In genomic region chr6:110331383-110331782, GRCh38 we compare ENCODE assay signal across 17 cellular contexts. TPM values are rescaled to one million over a fixed set of nuclear protein-coding genes. Genes with fewer than 3 reads are reported as not detected.
"Had no signal": no experiment of that assay in that cellular context is flagged by ENCODE, and none has a peak within 500 bp of the region (broad histone marks: within the 10 kb centered on the region; RNA-seq: fewer than 3 reads in every experiment).

No MANE protein-coding gene starts in this region.

- H3K27ac ChIP-seq: adrenal gland, brain microvascular endothelial cell had no signal

- DNase-seq: activated CD4-positive, alpha-beta T cell treated with anti-CD3 and anti-CD28 coated beads for 48 hours; activated naive CD4-positive, alpha-beta T cell treated with anti-CD3 and anti-CD28 coated beads, Interleukin-2, amount 10 ng/mL, durations not matched to agents 7 days and 5 days; adrenal gland; brain microvascular endothelial cell; cerebellar nuclear complex; erythroblast; mucosa of descending colon; natural killer cell; stimulated activated CD4-positive, alpha-beta T cell treated with anti-CD3 and anti-CD28 coated beads, Interleukin-15, amount 100 ng/mL, for 24 hours; stimulated activated CD4-positive, alpha-beta T cell treated with anti-CD3 and anti-CD28 coated beads, Interleukin-4, amount 100 ng/mL, for 24 hours; stimulated activated naive CD8-positive, alpha-beta T cell treated with anti-CD3 and anti-CD28 coated beads, Interleukin-15, amount 100 ng/mL, for 72 hours; T-cell had no signal

- H3K36me3 ChIP-seq: adrenal gland, brain microvascular endothelial cell, SJSA1 had no signal

- H3K4me3 Mint-ChIP-seq: activated naive CD4-positive, alpha-beta T cell treated with anti-CD3 and anti-CD28 coated beads, Interleukin-2, amount 10 ng/mL, durations not matched to agents 7 days and 5 days; dendritic cell treated with granulocyte-macrophage colony-stimulating factor and Interleukin-4, amounts not matched to agents 40 ng/mL and 50 ng/mL, for 4 days; natural killer cell; stimulated activated naive CD8-positive, alpha-beta T cell treated with anti-CD3 and anti-CD28 coated beads, Interleukin-15, amount 100 ng/mL, for 72 hours; T-cell had no signal

- H3K36me3 Mint-ChIP-seq: activated naive CD4-positive, alpha-beta T cell treated with anti-CD3 and anti-CD28 coated beads, Interleukin-2, amount 10 ng/mL, durations not matched to agents 7 days and 5 days; natural killer cell; T-cell had no signal

- H3K27me3 Mint-ChIP-seq: dendritic cell treated with granulocyte-macrophage colony-stimulating factor and Interleukin-4, amounts not matched to agents 40 ng/mL and 50 ng/mL, for 4 days; stimulated activated naive CD8-positive, alpha-beta T cell treated with anti-CD3 and anti-CD28 coated beads, Interleukin-15, amount 100 ng/mL, for 72 hours had no signal

- ATAC-seq: mucosa of descending colon, natural killer cell, T-cell had no signal

- H3K4me1 Mint-ChIP-seq: activated naive CD4-positive, alpha-beta T cell treated with anti-CD3 and anti-CD28 coated beads, Interleukin-2, amount 10 ng/mL, durations not matched to agents 7 days and 5 days had no signal

- H3K4me3 ChIP-seq: adrenal gland, mucosa of descending colon, SJSA1 had no signal

- H3K9me3 Mint-ChIP-seq: activated naive CD4-positive, alpha-beta T cell treated with anti-CD3 and anti-CD28 coated beads, Interleukin-2, amount 10 ng/mL, durations not matched to agents 7 days and 5 days; activated T-helper 2 cell treated with anti-CD3 and anti-CD28 coated beads, Interferon-gamma antibody, Interleukin-2, Interleukin-4, amounts not matched to agents 10 μg/mL and 5 μg/mL and 100 μg/mL, durations not matched to agents 14 hours and 24 hours and 36 hours; dendritic cell treated with granulocyte-macrophage colony-stimulating factor and Interleukin-4, amounts not matched to agents 40 ng/mL and 50 ng/mL, for 4 days; natural killer cell; stimulated activated naive CD8-positive, alpha-beta T cell treated with anti-CD3 and anti-CD28 coated beads, Interleukin-15, amount 100 ng/mL, for 72 hours; T-cell had no signal

- H3K9me3 ChIP-seq: adrenal gland, mucosa of descending colon, SJSA1 had no signal

- H3K27ac Mint-ChIP-seq: activated naive CD4-positive, alpha-beta T cell treated with anti-CD3 and anti-CD28 coated beads, Interleukin-2, amount 10 ng/mL, durations not matched to agents 7 days and 5 days; activated T-helper 2 cell treated with anti-CD3 and anti-CD28 coated beads, Interferon-gamma antibody, Interleukin-2, Interleukin-4, amounts not matched to agents 10 μg/mL and 5 μg/mL and 100 μg/mL, durations not matched to agents 14 hours and 24 hours and 36 hours; dendritic cell treated with granulocyte-macrophage colony-stimulating factor and Interleukin-4, amounts not matched to agents 40 ng/mL and 50 ng/mL, for 4 days; natural killer cell; T-cell had no signal

- H3K27me3 ChIP-seq: adrenal gland, brain microvascular endothelial cell, SJSA1 had no signal

RNA-seq across cellular contexts. Expression of gene METTL24, which starts 26.8 kb away (rescaled TPM):
- total RNA-seq: activated CD8-positive, alpha-beta memory T cell treated with anti-CD3 and anti-CD28 coated beads for 36 hours; activated T-helper 2 cell treated with anti-CD3 and anti-CD28 coated beads, Interferon-gamma antibody, Interleukin-2, Interleukin-4, amounts not matched to agents 10 μg/mL and 5 μg/mL and 100 μg/mL, durations not matched to agents 14 hours and 24 hours and 36 hours; lung microvascular endothelial cell had no signal
